17 cellular contexts compared by ENCODE assay signal in the genomic region with DNA sequence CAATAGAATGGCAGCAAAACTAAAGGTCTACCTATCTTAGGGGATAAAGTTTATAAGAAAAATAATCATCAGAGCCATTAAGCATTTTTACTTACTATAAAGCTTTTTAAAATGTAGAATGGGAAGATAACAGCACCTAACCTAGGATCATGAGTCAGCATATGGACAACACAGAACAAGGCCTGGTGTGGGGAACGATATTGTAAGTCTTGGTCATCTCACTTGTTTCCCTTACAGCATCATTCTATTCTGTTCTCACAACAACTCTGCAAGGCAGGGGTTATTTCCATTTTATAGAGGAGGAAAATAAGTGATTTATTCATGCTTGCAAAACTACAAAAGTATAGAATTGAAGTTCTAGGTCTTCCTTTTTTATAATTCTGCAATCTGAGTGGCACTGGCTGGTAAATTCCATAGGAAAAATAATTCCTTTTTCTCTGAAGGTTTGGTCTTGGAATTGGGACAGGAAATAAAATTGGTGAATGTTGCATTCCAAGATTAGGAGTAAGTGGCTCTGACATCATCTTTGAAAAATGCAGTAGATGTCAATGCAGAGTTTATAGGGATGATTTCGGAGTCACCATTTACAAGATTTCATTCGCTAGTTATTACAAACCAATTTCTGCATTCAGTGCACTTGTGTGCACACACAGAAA.
A peak's percentile ranks its signal among the peaks of the same experiment; 100 is the strongest.
DNase-seq lines count a peak whose midpoint lies in the region; ATAC-seq, FAIRE-seq and TF ChIP-seq lines count a peak whose summit lies in the region.
"Had no signal": no experiment of that assay in that cellular context is flagged by ENCODE, and none has a peak within 500 bp of the region (broad histone marks: within the 10 kb centered on the region; RNA-seq: fewer than 3 reads in every experiment).

No MANE protein-coding gene starts in this region.

- H3K4me1 ChIP-seq in keratinocyte (ENCODE audit: control insufficient read depth, extremely low read depth, insufficient read depth, low read length): peaks cover 43% of the 10 kb centered on the region
- H3K4me1 ChIP-seq: body of pancreas, upper lobe of left lung had no signal

- H4K20me1 ChIP-seq in keratinocyte (ENCODE audit: control insufficient read depth, extremely low read depth, insufficient read depth, low read length): no peaks in the 10 kb centered on the region

- POLR2A ChIA-PET in AG04449 (lab: Yijun Ruan, JAX): no interaction called here

- CTCF ChIA-PET in AG04449 (lab: Yijun Ruan, JAX): interaction anchor here (1.2 to 1.7 kb wide), 3 partner anchors 8 to 207 kb away, joined by 4 to 6 read pairs (median 5); no protein-coding TSS in a partner anchor

- no peak for ATAC-seq in GM18861 (IDR thresholded peaks at IDR 0.05; ENCODE audit: unreplicated experiment)
- ATAC-seq: body of pancreas, natural killer cell had no signal

- no peaks in the 10 kb centered on the region for H3K9me1 ChIP-seq in keratinocyte (ENCODE audit: control insufficient read depth, extremely low read depth, insufficient read depth, low read length)

- TF ChIP-seq CTCF in AG04449 (IDR thresholded peaks at IDR 0.05; ENCODE audit: insufficient read depth, low read length, missing control alignments): no peak
- TF ChIP-seq CTCF in astrocyte of the spinal cord (IDR thresholded peaks at IDR 0.05; ENCODE audit: low read depth, low read length): no peak
- no peak for TF ChIP-seq CTCF in keratinocyte (optimal IDR thresholded peaks at IDR 0.05 in 1 of 3, IDR thresholded peaks at IDR 0.05 in 1 of 3, conservative IDR thresholded peaks at IDR 0.05 in 1 of 3; ENCODE audit: extremely low read depth in 1 of 3, insufficient read depth in 2 of 3, low read length in 3 of 3)

- H3K4me2 ChIP-seq in keratinocyte (ENCODE audit: control insufficient read depth, extremely low read depth, insufficient read depth, low read depth, low read length): peak overlapping the region; percentile 39

- H3K27ac ChIP-seq in keratinocyte (ENCODE audit: control insufficient read depth, insufficient read depth, low read length): no peak overlapping the region
- H3K27ac ChIP-seq: body of pancreas, upper lobe of left lung had no signal

- in situ Hi-C loops in astrocyte of the spinal cord (cut with HindIII; ENCODE audit: low sequenced_read_pairs): no loop called here

- H3K27me3 ChIP-seq in keratinocyte (ENCODE audit: control insufficient read depth, extremely low read depth, insufficient read depth, low read length): no peaks in the 10 kb centered on the region
- H3K27me3 ChIP-seq: body of pancreas, upper lobe of left lung had no signal

- no peaks in the 10 kb centered on the region for H3K9me3 ChIP-seq in keratinocyte (ENCODE audit: control insufficient read depth, low read depth, low read length)
- H3K9me3 ChIP-seq: body of pancreas, upper lobe of left lung had no signal

- H3K79me2 ChIP-seq in keratinocyte (ENCODE audit: control insufficient read depth, insufficient read depth, low read length): no peaks in the 10 kb centered on the region

- dilution Hi-C loops in keratinocyte (cut with MboI; ENCODE audit: extremely low pct_ligation_motif_present, low sequenced_read_pairs): no loop called here

- H2AFZ ChIP-seq in keratinocyte (ENCODE audit: control insufficient read depth, low read length): no peak overlapping the region

- peak; percentile 88 for FAIRE-seq in keratinocyte (lab: Jason Lieb, UNC)
- FAIRE-seq: G401.6, islet of Langerhans had no signal

- H3K9ac ChIP-seq in keratinocyte (ENCODE audit: control insufficient read depth, extremely low read depth, insufficient read depth, low read length): no peak overlapping the region

- H3K4me3 ChIP-seq in AG04449 (ENCODE audit: low read depth, low read length) (no peak overlapping the region), astrocyte of the spinal cord (ENCODE audit: low read depth, low read length) (no peak overlapping the region), keratinocyte (ENCODE audit: control insufficient read depth in 2 of 3, extremely low read depth in 1 of 3, insufficient read depth in 2 of 3, low read depth in 1 of 3, low read length in 3 of 3) (no peak overlapping the region)
- H3K4me3 ChIP-seq: body of pancreas, upper lobe of left lung had no signal

- no peaks in the 10 kb centered on the region for H3K36me3 ChIP-seq in keratinocyte (ENCODE audit: control insufficient read depth in 2 of 2, extremely low read depth in 1 of 2, insufficient read depth in 2 of 2, low read length in 2 of 2)
- H3K36me3 ChIP-seq: upper lobe of left lung had no signal

- peak; percentile 49 for DNase-seq in AG04449 (ENCODE audit: low read depth, low spot score)
- peak; percentile 89 for DNase-seq in HT1080 (ENCODE audit: low read depth)
- DNase-seq in astrocyte of the spinal cord (ENCODE audit: low read depth, low spot score): peak; percentile 72
- DNase-seq in keratinocyte (ENCODE audit: low read depth, low spot score): no peak
- DNase-seq in mucosa of gallbladder (ENCODE audit: low spot score): no peak
- no peak for DNase-seq in GF-D8 (lab: John Stamatoyannopoulos, UW)
- no peak for DNase-seq in cerebellar cortex (ENCODE audit: low spot score)
- DNase-seq: activated T-cell treated with anti-CD3 and anti-CD28 coated beads for 4 hours, body of pancreas, C1 segment of cervical spinal cord, natural killer cell, NCI-H510A, Right ventricle myocardium superior, upper lobe of left lung had no signal

Comparison
In these comparisons a context has a peak if more than half of its experiments do, and no peak if none do; other contexts are left out.
1. DNase-seq: peak in AG04449 (single experiment), HT1080 (single experiment) and astrocyte of the spinal cord (single experiment); none in keratinocyte (single experiment), mucosa of gallbladder (single experiment), GF-D8 (single experiment) and cerebellar cortex (single experiment).